11 cellular contexts compared by ENCODE assay signal in the genomic region with DNA sequence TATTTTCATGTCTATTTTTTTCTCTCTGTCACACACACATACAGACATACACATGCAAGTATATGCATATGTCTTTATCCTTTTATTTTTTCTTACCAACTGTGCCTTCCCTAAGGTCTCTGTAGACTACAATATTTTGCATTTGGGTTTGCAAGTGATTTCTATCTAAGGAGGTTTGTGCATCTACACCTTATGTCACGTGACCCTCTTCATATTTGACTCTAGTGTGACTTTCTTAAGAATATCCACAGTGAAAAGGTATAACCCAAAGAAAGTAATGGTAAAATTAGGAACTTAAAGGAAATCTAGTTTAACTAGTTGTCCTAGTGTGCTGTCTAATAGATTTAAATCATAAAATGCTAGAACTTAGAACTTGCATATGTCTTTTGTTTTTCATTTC.
"Had no signal": no experiment of that assay in that cellular context is flagged by ENCODE, and none has a peak within 500 bp of the region (broad histone marks: within the 10 kb centered on the region; RNA-seq: fewer than 3 reads in every experiment).

No MANE protein-coding gene starts in this region.

- FAIRE-seq: H1, H54 had no signal

- H3K9me3 ChIP-seq: HAP-1 had no signal

- H3K9ac ChIP-seq: GM23248 had no signal

- DNase-seq: GM23248, GOT3, H7, H9, HCEC 1CT, HFFc6 had no signal

- H3K4me2 ChIP-seq: GM23338 had no signal

- H3K36me3 ChIP-seq: HAP-1 had no signal

- ATAC-seq: GM23338, HCT116 had no signal

- H2AFZ ChIP-seq: GM23248, GM23338 had no signal

- H3K4me3 Mint-ChIP-seq: GM23338, H9, HFFc6 had no signal

- H3K4me3 ChIP-seq: GM23248, GM23338, HAP-1 had no signal

- H3K4me1 ChIP-seq: HAP-1 had no signal

- H3K27ac Mint-ChIP-seq: GM23338, H9, HFFc6 had no signal

- H3K27ac ChIP-seq: GM23248 had no signal
